In genomic region chr3:77506384-77506783, GRCh38 we compare ENCODE assay signal across 15 cellular contexts.
A peak's percentile ranks its signal among the peaks of the same experiment; 100 is the strongest.
DNase-seq lines count a peak whose midpoint lies in the region; ATAC-seq and TF ChIP-seq lines count a peak whose summit lies in the region.
"Had no signal": no experiment of that assay in that cellular context is flagged by ENCODE, and none has a peak within 500 bp of the region (broad histone marks: within the 10 kb centered on the region; RNA-seq: fewer than 3 reads in every experiment).

No MANE protein-coding gene starts in this region.

- no peak overlapping the region for H3K27ac ChIP-seq in foreskin keratinocyte
- H3K27ac ChIP-seq: HL-60 had no signal

- no peak overlapping the region for H3K4me3 ChIP-seq in BE2C (ENCODE audit: low read depth, low read length)

- ATAC-seq in foreskin keratinocyte, result no peak
- ATAC-seq: CD8-positive, alpha-beta T cell; T-helper 17 cell had no signal

- DNase-seq in BE2C, result no peak
- peak; percentile 21 for DNase-seq in D341Med (ENCODE audit: low spot score)
- peak; percentile 38 for DNase-seq in NCI-H69 (lab: John Stamatoyannopoulos, UW)
- DNase-seq in foreskin keratinocyte, result no peak
- no peak for DNase-seq in stimulated activated CD4-positive, alpha-beta T cell treated with anti-CD3 and anti-CD28 coated beads, Interleukin-2, amount 100 ng/mL, for 48 hours
- DNase-seq in NCI-H1436 (lab: John Stamatoyannopoulos, UW), result no peak
- DNase-seq in NCI-H2107 (lab: John Stamatoyannopoulos, UW), result no peak
- DNase-seq: CD8-positive, alpha-beta T cell; DMS153; HCEC 1CT; NCI-H1930; NCI-H774; SHP77 treated with DMSO at 0.1 percent for 48 hours; T-helper 17 cell had no signal

- H3K4me1 ChIP-seq in BE2C, result no peaks in the 10 kb centered on the region
- no peaks in the 10 kb centered on the region for H3K4me1 ChIP-seq in foreskin keratinocyte

- H3K9me3 ChIP-seq in BE2C, result no peaks in the 10 kb centered on the region

- TF ChIP-seq CTCF in BE2C (IDR thresholded peaks at IDR 0.05; ENCODE audit: low read depth, low read length), result peak; percentile 51
- peak; percentile 41 for TF ChIP-seq CTCF in foreskin keratinocyte (conservative IDR thresholded peaks at IDR 0.05)

- no peaks in the 10 kb centered on the region for H3K27me3 ChIP-seq in BE2C
- H3K27me3 ChIP-seq in foreskin keratinocyte, result no peaks in the 10 kb centered on the region

- H3K36me3 ChIP-seq in BE2C, result no peaks in the 10 kb centered on the region

Comparison
In these comparisons a context has a peak if more than half of its experiments do, and no peak if none do; other contexts are left out.
1. DNase-seq: peak in D341Med (single experiment) and NCI-H69 (single experiment); none in BE2C (single experiment), foreskin keratinocyte (0 of 2), stimulated activated CD4-positive, alpha-beta T cell treated with anti-CD3 and anti-CD28 coated beads, Interleukin-2, amount 100 ng/mL, for 48 hours (0 of 2), NCI-H1436 (single experiment) and NCI-H2107 (single experiment).